Comparison of ENCODE assay signal across 9 cellular contexts in the genomic region with DNA sequence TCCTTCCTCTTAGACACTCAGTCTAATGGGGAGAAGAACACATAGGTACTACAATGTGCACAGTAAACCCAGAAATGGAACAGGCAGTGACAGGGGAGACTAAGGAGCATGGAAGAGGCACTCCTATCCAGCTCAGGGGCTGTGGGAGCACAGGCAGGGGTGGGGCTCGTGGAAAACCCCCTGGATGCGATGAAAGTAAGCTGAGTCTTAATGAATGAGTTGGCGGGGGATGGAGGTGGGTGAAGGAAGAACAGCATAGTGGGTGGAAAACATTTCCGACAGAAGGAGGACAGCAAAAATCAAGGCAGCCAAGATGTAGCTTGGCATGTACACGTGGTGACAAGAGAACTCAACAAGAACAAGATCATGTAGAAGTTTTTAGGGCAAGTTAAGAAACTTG. TPM values are rescaled to one million over a fixed set of nuclear protein-coding genes. Genes with fewer than 3 reads are reported as not detected.
"Had no signal": no experiment of that assay in that cellular context is flagged by ENCODE, and none has a peak within 500 bp of the region (broad histone marks: within the 10 kb centered on the region; RNA-seq: fewer than 3 reads in every experiment).

No MANE protein-coding gene starts in this region.

- FAIRE-seq: G401.6, GM12878, GM12891, GM12892, GM18507, GM19239 had no signal

- DNase-seq: GDM1, GF-D8 had no signal

- H3K4me3 ChIP-seq: GM12878 had no signal

RNA-seq across cellular contexts. Expression of a gene that starts 33.6 kb away (rescaled TPM):
- total RNA-seq: G401 had no signal
